In the genomic region with DNA sequence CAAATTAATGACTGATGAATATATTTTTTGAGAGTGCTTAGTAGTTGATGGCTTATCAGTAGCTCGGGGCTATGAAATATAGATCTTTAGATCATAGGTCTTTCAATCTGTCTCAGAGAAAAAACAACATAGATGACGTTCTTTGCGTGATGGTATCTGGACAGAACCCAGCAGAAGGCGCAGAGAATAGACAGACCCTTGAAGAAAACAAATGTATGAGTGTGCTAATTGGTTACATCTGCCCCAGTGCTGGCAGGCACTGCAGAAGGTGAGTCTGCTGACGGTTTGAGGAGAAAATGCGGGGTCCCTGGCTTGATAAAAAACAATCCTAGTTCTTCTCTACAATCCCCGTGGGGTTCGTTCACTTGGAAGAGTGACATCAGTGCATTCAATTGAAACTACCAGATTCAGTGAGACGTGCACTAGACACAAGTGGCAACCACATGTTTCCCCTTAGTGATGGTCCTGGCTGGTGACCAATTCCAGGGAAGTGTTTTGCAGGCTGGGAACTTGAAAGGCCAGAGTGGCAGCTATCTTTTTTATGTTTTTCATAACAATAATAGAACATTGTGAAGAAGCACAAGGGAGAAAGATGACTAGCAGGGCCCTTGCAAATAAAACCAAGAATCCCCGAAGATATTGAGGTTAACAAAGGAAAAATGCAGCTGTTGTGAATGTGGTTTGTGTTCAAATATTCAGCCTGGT, we compare ENCODE assay signal across 13 cellular contexts.
DNase-seq lines count a peak whose midpoint lies in the region; ATAC-seq and TF ChIP-seq lines count a peak whose summit lies in the region.
"Had no signal": no experiment of that assay in that cellular context is flagged by ENCODE, and none has a peak within 500 bp of the region (broad histone marks: within the 10 kb centered on the region; RNA-seq: fewer than 3 reads in every experiment).

No MANE protein-coding gene starts in this region.

- no peaks in the 10 kb centered on the region for H3K36me3 ChIP-seq in thyroid gland
- no peaks in the 10 kb centered on the region for H3K36me3 ChIP-seq in gastrocnemius medialis
- H3K36me3 ChIP-seq: prostate gland had no signal

- TF ChIP-seq POLR2A in thyroid gland (IDR thresholded peaks at IDR 0.05), result no peak
- no peak for TF ChIP-seq POLR2A in gastrocnemius medialis (IDR thresholded peaks at IDR 0.05)

- H3K9me3 ChIP-seq in thyroid gland (no peaks in the 10 kb centered on the region), gastrocnemius medialis (no peaks in the 10 kb centered on the region)
- H3K9me3 ChIP-seq: Caco-2, prostate gland had no signal

- H3K4me3 ChIP-seq in fibroblast of villous mesenchyme (ENCODE audit: low read depth, low read length) (no peak overlapping the region), thyroid gland (replicated peaks in 1 of 3) (no peak overlapping the region), gastrocnemius medialis (no peak overlapping the region)
- H3K4me3 ChIP-seq: prostate gland had no signal

- H3K27ac ChIP-seq in thyroid gland, result no peak overlapping the region
- H3K27ac ChIP-seq in gastrocnemius medialis, result no peak overlapping the region
- H3K27ac ChIP-seq: prostate gland had no signal

- in situ Hi-C loops in gastrocnemius medialis (cut with MboI; ENCODE audit: low sequenced_read_pairs in 4 of 4), result loop anchor here in 2 of 4 donors (25.0 kb wide), 1 partner anchor 736 kb away; no protein-coding TSS in a partner anchor

- DNase-seq in NCI-H345 (lab: John Stamatoyannopoulos, UW), result peak; percentile 55
- no peak for DNase-seq in NCI-H345 treated with DMSO at 0.1 percent for 48 hours (lab: John Stamatoyannopoulos, UW; ENCODE audit: unreplicated experiment)
- DNase-seq in fibroblast of villous mesenchyme (ENCODE audit: low read depth), result peak; percentile 5
- peak; percentile 34 to 57 for DNase-seq in thyroid gland
- no peak for DNase-seq in gastrocnemius medialis
- DNase-seq: activated CD4-positive, alpha-beta memory T cell treated with anti-CD3 and anti-CD28 coated beads, Interleukin-2, amount 10 ng/mL, durations not matched to agents 7 days and 5 days; amniotic stem cell; Caco-2; MV-4-11 had no signal

- intact Hi-C loops in thyroid gland (cut with DNase I) (no loop called here), gastrocnemius medialis (cut with DNase I; ENCODE audit: low total_unique reads) (no loop called here)

- no peak for TF ChIP-seq CTCF in fibroblast of villous mesenchyme (IDR thresholded peaks at IDR 0.05; ENCODE audit: insufficient read depth, low read depth, low read length)
- TF ChIP-seq CTCF in thyroid gland (IDR thresholded peaks at IDR 0.05), result no peak
- TF ChIP-seq CTCF in gastrocnemius medialis (IDR thresholded peaks at IDR 0.05 in 4 of 5, conservative IDR thresholded peaks at IDR 0.05 in 1 of 5), result no peak

- H3K27me3 ChIP-seq in thyroid gland (no peaks in the 10 kb centered on the region), gastrocnemius medialis (no peaks in the 10 kb centered on the region)

- WGBS in thyroid gland, 2 donors, result 54 to 57% methylated on average over 10 of the region's 10 CpGs

- H3K4me1 ChIP-seq in thyroid gland (no peaks in the 10 kb centered on the region), gastrocnemius medialis (no peaks in the 10 kb centered on the region)
- H3K4me1 ChIP-seq: Caco-2, prostate gland had no signal

- ATAC-seq in gastrocnemius medialis, result no peak
- no peak for ATAC-seq in GM21526 (IDR thresholded peaks at IDR 0.05; ENCODE audit: low FRiP score, unreplicated experiment)
- no peak for ATAC-seq in GM19351 (IDR thresholded peaks at IDR 0.05; ENCODE audit: unreplicated experiment)

TF ChIP-seq in PFSK-1, 5 proteins besides CTCF, POLR2A, EP300 and RAD21:
- TF ChIP-seq TAF1 (IDR thresholded peaks at IDR 0.05; ENCODE audit: borderline replicate concordance, insufficient read depth, low read length), result 0 out of 2 replicates have a peak, but pooled peaks have one; percentile 15
- TF ChIP-seq SIN3A (IDR thresholded peaks at IDR 0.05; ENCODE audit: borderline replicate concordance, insufficient read depth, low read length), result peak; percentile 71; the same call in 1 of the 2 replicates
- TF ChIP-seq, protein P1, sequence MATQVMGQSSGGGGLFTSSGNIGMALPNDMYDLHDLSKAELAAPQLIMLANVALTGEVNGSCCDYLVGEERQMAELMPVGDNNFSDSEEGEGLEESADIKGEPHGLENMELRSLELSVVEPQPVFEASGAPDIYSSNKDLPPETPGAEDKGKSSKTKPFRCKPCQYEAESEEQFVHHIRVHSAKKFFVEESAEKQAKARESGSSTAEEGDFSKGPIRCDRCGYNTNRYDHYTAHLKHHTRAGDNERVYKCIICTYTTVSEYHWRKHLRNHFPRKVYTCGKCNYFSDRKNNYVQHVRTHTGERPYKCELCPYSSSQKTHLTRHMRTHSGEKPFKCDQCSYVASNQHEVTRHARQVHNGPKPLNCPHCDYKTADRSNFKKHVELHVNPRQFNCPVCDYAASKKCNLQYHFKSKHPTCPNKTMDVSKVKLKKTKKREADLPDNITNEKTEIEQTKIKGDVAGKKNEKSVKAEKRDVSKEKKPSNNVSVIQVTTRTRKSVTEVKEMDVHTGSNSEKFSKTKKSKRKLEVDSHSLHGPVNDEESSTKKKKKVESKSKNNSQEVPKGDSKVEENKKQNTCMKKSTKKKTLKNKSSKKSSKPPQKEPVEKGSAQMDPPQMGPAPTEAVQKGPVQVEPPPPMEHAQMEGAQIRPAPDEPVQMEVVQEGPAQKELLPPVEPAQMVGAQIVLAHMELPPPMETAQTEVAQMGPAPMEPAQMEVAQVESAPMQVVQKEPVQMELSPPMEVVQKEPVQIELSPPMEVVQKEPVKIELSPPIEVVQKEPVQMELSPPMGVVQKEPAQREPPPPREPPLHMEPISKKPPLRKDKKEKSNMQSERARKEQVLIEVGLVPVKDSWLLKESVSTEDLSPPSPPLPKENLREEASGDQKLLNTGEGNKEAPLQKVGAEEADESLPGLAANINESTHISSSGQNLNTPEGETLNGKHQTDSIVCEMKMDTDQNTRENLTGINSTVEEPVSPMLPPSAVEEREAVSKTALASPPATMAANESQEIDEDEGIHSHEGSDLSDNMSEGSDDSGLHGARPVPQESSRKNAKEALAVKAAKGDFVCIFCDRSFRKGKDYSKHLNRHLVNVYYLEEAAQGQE (IDR thresholded peaks at IDR 0.05; ENCODE audit: insufficient read depth in 1 of 2, low read depth in 2 of 2, low read length in 2 of 2), result no peak
- TF ChIP-seq POLR2AphosphoS5 (IDR thresholded peaks at IDR 0.05; ENCODE audit: low read depth, low read length), result no peak
- TF ChIP-seq FOXP2 (optimal IDR thresholded peaks at IDR 0.05; ENCODE audit: borderline replicate concordance, extremely low read depth, extremely low read length, insufficient read depth), result peak; percentile 32

Comparison
In these comparisons a context has a peak if more than half of its experiments do, and no peak if none do; other contexts are left out.
1. DNase-seq: peak in NCI-H345 (single experiment), fibroblast of villous mesenchyme (single experiment) and thyroid gland (2 of 2); none in NCI-H345 treated with DMSO at 0.1 percent for 48 hours (single experiment) and gastrocnemius medialis (0 of 2).